ENCODE assay signal across 26 cellular contexts in the genomic region with DNA sequence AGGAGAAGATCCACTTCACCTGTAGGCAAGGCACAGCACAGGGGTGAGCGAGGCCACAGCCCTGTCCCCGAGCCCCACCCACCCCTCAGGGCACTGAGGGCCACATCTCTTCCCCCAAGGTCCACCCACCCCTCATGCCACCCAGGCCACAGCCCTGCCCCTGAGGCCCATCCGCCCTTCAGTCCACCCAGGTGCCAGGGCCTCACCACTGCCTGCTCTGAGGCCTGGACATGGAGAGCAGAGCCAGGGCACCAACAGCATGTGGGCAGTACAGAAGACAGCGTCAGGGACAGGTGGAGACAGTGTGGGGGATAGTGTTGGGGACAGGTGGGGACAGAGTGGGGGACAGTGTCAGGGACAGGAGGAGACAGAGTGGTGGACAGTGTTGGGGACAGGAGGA.
"Had no signal": no experiment of that assay in that cellular context is flagged by ENCODE, and none has a peak within 500 bp of the region (broad histone marks: within the 10 kb centered on the region; RNA-seq: fewer than 3 reads in every experiment).

No MANE protein-coding gene starts in this region.

- H3K4me1 ChIP-seq: breast epithelium had no signal

- ATAC-seq: activated T-helper 17 cell treated with anti-CD3 and anti-CD28 coated beads, Interleukin-2, amount 50 U/mL, for 72 hours; K562; Panc1 had no signal

- FAIRE-seq: K562 had no signal

- H3K4me3 ChIP-seq: breast epithelium, K562 had no signal

- H3K9me3 ChIP-seq: breast epithelium had no signal

- H3K27ac ChIP-seq: breast epithelium had no signal

- H3K27me3 ChIP-seq: breast epithelium had no signal

- H3K36me3 ChIP-seq: breast epithelium had no signal

- DNase-seq: activated CD4-positive, alpha-beta memory T cell treated with anti-CD3 and anti-CD28 coated beads, Interleukin-2, amount 10 ng/mL, durations not matched to agents 7 days and 5 days; activated CD4-positive, alpha-beta T cell treated with anti-CD3 and anti-CD28 coated beads, Interleukin-2, amount 50 U/mL, for 1 hour; activated CD4-positive, CD25-positive, alpha-beta regulatory T cell; activated naive CD4-positive, alpha-beta T cell; activated T-cell treated with anti-CD3 and anti-CD28 coated beads for 4 hours; activated T-cell treated with anti-CD3 and anti-CD28 coated beads, Interleukin-2, amount 50 U/mL, for 48 hours; central memory CD4-positive, alpha-beta T cell; Karpas-422; MM.1S; NCI-H1105; NCI-H1436; NCI-H1694 treated with DMSO at 0.1 percent for 48 hours; NCI-H2029 treated with DMSO at 0.1 percent for 48 hours; NCI-H345; NCI-H510A; NCI-H526 treated with DMSO at 0.1 percent for 48 hours; NCI-H82; NK-92 treated with Interleukin-12 subunit alpha and Interleukin-12 subunit beta, amount 100 ng/mL, for 24 hours; OCI-M1; RPMI8226; SIG-M5; T-helper 1 cell had no signal
